ENCODE assay signal across 12 cellular contexts in genomic region chr22:23566716-23567475, GRCh38. TPM values are rescaled to one million over a fixed set of nuclear protein-coding genes. Genes with fewer than 3 reads are reported as not detected.
DNase-seq lines count a peak whose midpoint lies in the region; ATAC-seq and TF ChIP-seq lines count a peak whose summit lies in the region.
"Had no signal": no experiment of that assay in that cellular context is flagged by ENCODE, and none has a peak within 500 bp of the region (broad histone marks: within the 10 kb centered on the region; RNA-seq: fewer than 3 reads in every experiment).

No MANE protein-coding gene starts in this region.

- H3K36me3 ChIP-seq in lower lobe of right lung, result no peaks in the 10 kb centered on the region
- H3K36me3 ChIP-seq: colonic mucosa had no signal

- H3K9me3 ChIP-seq in lower lobe of right lung, result no peaks in the 10 kb centered on the region
- H3K9me3 ChIP-seq: colonic mucosa had no signal

- POLR2A ChIA-PET in activated CD4-positive, alpha-beta T cell treated with anti-CD3 and anti-CD28 coated beads for 36 hours (lab: Charles Lee), result interaction anchor here (0.5 kb wide), 1 partner anchor 163 kb away, joined by 3 read pairs; no protein-coding TSS in a partner anchor

- H3K27me3 Mint-ChIP-seq in activated CD4-positive, alpha-beta T cell treated with anti-CD3 and anti-CD28 coated beads for 36 hours, result peaks cover 22% of the 10 kb centered on the region
- H3K27me3 Mint-ChIP-seq in activated T-cell treated with anti-CD3 and anti-CD28 coated beads, Interleukin-2, amount 50 U/mL, for 72 hours (ENCODE audit: low read depth), result peaks cover 28% of the 10 kb centered on the region
- peaks cover 50% of the 10 kb centered on the region for H3K27me3 Mint-ChIP-seq in stimulated activated memory B cell treated with anti-CD40 and anti-IgM and Interleukin-4, amounts not matched to agents 10 μg/mL and 1 μg/mL and 100 μg/mL, for 72 hours
- H3K27me3 Mint-ChIP-seq in T-helper 2 cell treated with Interferon-gamma antibody and Interleukin-4, amounts not matched to agents 5 μg/mL and 100 μg/mL, for 36 hours (ENCODE audit: low read depth), result peaks cover 36% of the 10 kb centered on the region

- H3K27ac ChIP-seq in lower lobe of right lung, result no peak overlapping the region
- H3K27ac ChIP-seq: colonic mucosa had no signal

- H3K36me3 Mint-ChIP-seq in activated CD4-positive, alpha-beta T cell treated with anti-CD3 and anti-CD28 coated beads for 36 hours (ENCODE audit: low read depth), result no peaks in the 10 kb centered on the region
- H3K36me3 Mint-ChIP-seq in activated T-cell treated with anti-CD3 and anti-CD28 coated beads, Interleukin-2, amount 50 U/mL, for 72 hours (ENCODE audit: insufficient read depth in 2 of 2), result no peaks in the 10 kb centered on the region
- no peaks in the 10 kb centered on the region for H3K36me3 Mint-ChIP-seq in stimulated activated memory B cell treated with anti-CD40 and anti-IgM and Interleukin-4, amounts not matched to agents 10 μg/mL and 1 μg/mL and 100 μg/mL, for 72 hours
- H3K36me3 Mint-ChIP-seq in T-helper 2 cell treated with Interferon-gamma antibody and Interleukin-4, amounts not matched to agents 5 μg/mL and 100 μg/mL, for 36 hours (ENCODE audit: low read depth), result no peaks in the 10 kb centered on the region

- TF ChIP-seq CTCF in lower lobe of right lung (IDR thresholded peaks at IDR 0.05), result no peak

- intact Hi-C loops in activated CD4-positive, alpha-beta T cell treated with anti-CD3 and anti-CD28 coated beads for 36 hours (cut with DNase I, micrococcal nuclease), result no loop called here
- intact Hi-C loops in lower lobe of right lung (cut with DNase I), result no loop called here

- H3K4me3 ChIP-seq in lower lobe of right lung, result peak overlapping the region; percentile 48
- H3K4me3 ChIP-seq: K562 had no signal

- H3K4me1 Mint-ChIP-seq in activated CD4-positive, alpha-beta T cell treated with anti-CD3 and anti-CD28 coated beads for 36 hours, result peaks cover 8% of the 10 kb centered on the region
- peaks cover 7% of the 10 kb centered on the region for H3K4me1 Mint-ChIP-seq in activated T-cell treated with anti-CD3 and anti-CD28 coated beads, Interleukin-2, amount 50 U/mL, for 72 hours (ENCODE audit: low read depth)
- peaks cover 10% of the 10 kb centered on the region for H3K4me1 Mint-ChIP-seq in stimulated activated memory B cell treated with anti-CD40 and anti-IgM and Interleukin-4, amounts not matched to agents 10 μg/mL and 1 μg/mL and 100 μg/mL, for 72 hours
- peaks cover 5% of the 10 kb centered on the region for H3K4me1 Mint-ChIP-seq in T-helper 2 cell treated with Interferon-gamma antibody and Interleukin-4, amounts not matched to agents 5 μg/mL and 100 μg/mL, for 36 hours (ENCODE audit: low read depth)

- peaks cover 1% of the 10 kb centered on the region for H3K9me3 Mint-ChIP-seq in activated CD4-positive, alpha-beta T cell treated with anti-CD3 and anti-CD28 coated beads for 36 hours (ENCODE audit: low read depth)
- no peaks in the 10 kb centered on the region for H3K9me3 Mint-ChIP-seq in activated T-cell treated with anti-CD3 and anti-CD28 coated beads, Interleukin-2, amount 50 U/mL, for 72 hours
- H3K9me3 Mint-ChIP-seq in stimulated activated memory B cell treated with anti-CD40 and anti-IgM and Interleukin-4, amounts not matched to agents 10 μg/mL and 1 μg/mL and 100 μg/mL, for 72 hours, result no peaks in the 10 kb centered on the region
- H3K9me3 Mint-ChIP-seq in T-helper 2 cell treated with Interferon-gamma antibody and Interleukin-4, amounts not matched to agents 5 μg/mL and 100 μg/mL, for 36 hours, result no peaks in the 10 kb centered on the region

- peaks cover 38% of the 10 kb centered on the region for H3K27me3 ChIP-seq in lower lobe of right lung (ENCODE audit: low read depth)

- no peak for DNase-seq in activated CD4-positive, alpha-beta T cell treated with anti-CD3 and anti-CD28 coated beads for 36 hours
- DNase-seq in activated CD4-positive, alpha-beta T cell treated with anti-CD3 and anti-CD28 coated beads, Interleukin-2, amount 50 U/mL, for 48 hours, result no peak
- no peak for DNase-seq in activated T-cell treated with anti-CD3 and anti-CD28 coated beads, Interleukin-2, amount 50 U/mL, for 72 hours
- DNase-seq in lower lobe of right lung (no peak), HPDE6-E6E7 (ENCODE audit: extremely low spot score) (no peak), ecto neural progenitor cell (ENCODE audit: low spot score) (no peak)
- DNase-seq in T-helper 2 cell treated with Interferon-gamma antibody and Interleukin-4, amounts not matched to agents 5 μg/mL and 100 μg/mL, for 36 hours (ENCODE audit: low spot score), result no peak
- DNase-seq: colonic mucosa had no signal

- peaks cover 10% of the 10 kb centered on the region for H3K4me1 ChIP-seq in lower lobe of right lung
- H3K4me1 ChIP-seq: colonic mucosa had no signal

- CTCF ChIA-PET in activated CD4-positive, alpha-beta T cell treated with anti-CD3 and anti-CD28 coated beads for 36 hours (lab: Charles Lee), result interaction anchor here (1.0 kb wide), 1 partner anchor 9 kb away, joined by 3 read pairs; no protein-coding TSS in a partner anchor

- no peak overlapping the region for H3K27ac Mint-ChIP-seq in activated CD4-positive, alpha-beta T cell treated with anti-CD3 and anti-CD28 coated beads for 36 hours
- no peak overlapping the region for H3K27ac Mint-ChIP-seq in activated T-cell treated with anti-CD3 and anti-CD28 coated beads, Interleukin-2, amount 50 U/mL, for 72 hours
- no peak overlapping the region for H3K27ac Mint-ChIP-seq in stimulated activated memory B cell treated with anti-CD40 and anti-IgM and Interleukin-4, amounts not matched to agents 10 μg/mL and 1 μg/mL and 100 μg/mL, for 72 hours
- no peak overlapping the region for H3K27ac Mint-ChIP-seq in T-helper 2 cell treated with Interferon-gamma antibody and Interleukin-4, amounts not matched to agents 5 μg/mL and 100 μg/mL, for 36 hours

- H3K4me3 Mint-ChIP-seq in activated CD4-positive, alpha-beta T cell treated with anti-CD3 and anti-CD28 coated beads for 36 hours, result peak overlapping the region; percentile 33
- H3K4me3 Mint-ChIP-seq in activated T-cell treated with anti-CD3 and anti-CD28 coated beads, Interleukin-2, amount 50 U/mL, for 72 hours, result peak overlapping the region; percentile 58 to 68
- H3K4me3 Mint-ChIP-seq in stimulated activated memory B cell treated with anti-CD40 and anti-IgM and Interleukin-4, amounts not matched to agents 10 μg/mL and 1 μg/mL and 100 μg/mL, for 72 hours, result peak overlapping the region; percentile 66
- no peak overlapping the region for H3K4me3 Mint-ChIP-seq in T-helper 2 cell treated with Interferon-gamma antibody and Interleukin-4, amounts not matched to agents 5 μg/mL and 100 μg/mL, for 36 hours

- no peak for ATAC-seq in activated CD4-positive, alpha-beta T cell treated with anti-CD3 and anti-CD28 coated beads for 36 hours
- ATAC-seq in activated T-cell treated with anti-CD3 and anti-CD28 coated beads, Interleukin-2, amount 50 U/mL, for 72 hours (replicated peaks in 1 of 2), result no peak
- no peak for ATAC-seq in lower lobe of right lung
- no peak for ATAC-seq in stimulated activated memory B cell treated with anti-CD40 and anti-IgM and Interleukin-4, amounts not matched to agents 10 μg/mL and 1 μg/mL and 100 μg/mL, for 72 hours
- ATAC-seq: K562 had no signal

RNA-seq across cellular contexts. Expression of gene IGLL1, which starts 13.2 kb away (rescaled TPM):
- not detected for total RNA-seq in activated CD4-positive, alpha-beta T cell treated with anti-CD3 and anti-CD28 coated beads for 36 hours
- not detected for total RNA-seq in activated T-cell treated with anti-CD3 and anti-CD28 coated beads, Interleukin-2, amount 50 U/mL, for 72 hours
- total RNA-seq in lower lobe of right lung, result not detected
- total RNA-seq: colonic mucosa, NCI-H460, SK-MEL-5 had no signal
